ENCODE assay signal across 1 cellular context in genomic region chr5:15170173-15170572, GRCh38.
TF ChIP-seq lines count a peak whose summit lies in the region.

No MANE protein-coding gene starts in this region.

TF ChIP-seq in K562, 482 proteins besides CTCF, POLR2A, EP300 and RAD21 (continued from another document):
- TF ChIP-seq, protein P1, sequence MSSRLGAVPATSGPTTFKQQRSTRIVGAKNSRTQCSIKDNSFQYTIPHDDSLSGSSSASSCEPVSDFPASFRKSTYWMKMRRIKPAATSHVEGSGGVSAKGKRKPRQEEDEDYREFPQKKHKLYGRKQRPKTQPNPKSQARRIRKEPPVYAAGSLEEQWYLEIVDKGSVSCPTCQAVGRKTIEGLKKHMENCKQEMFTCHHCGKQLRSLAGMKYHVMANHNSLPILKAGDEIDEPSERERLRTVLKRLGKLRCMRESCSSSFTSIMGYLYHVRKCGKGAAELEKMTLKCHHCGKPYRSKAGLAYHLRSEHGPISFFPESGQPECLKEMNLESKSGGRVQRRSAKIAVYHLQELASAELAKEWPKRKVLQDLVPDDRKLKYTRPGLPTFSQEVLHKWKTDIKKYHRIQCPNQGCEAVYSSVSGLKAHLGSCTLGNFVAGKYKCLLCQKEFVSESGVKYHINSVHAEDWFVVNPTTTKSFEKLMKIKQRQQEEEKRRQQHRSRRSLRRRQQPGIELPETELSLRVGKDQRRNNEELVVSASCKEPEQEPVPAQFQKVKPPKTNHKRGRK (tag; IDR thresholded peaks at IDR 0.05): peak; percentile 53
